9 cellular contexts compared by ENCODE assay signal in genomic region chr17:82371333-82372062, GRCh38. TPM values are rescaled to one million over a fixed set of nuclear protein-coding genes. Genes with fewer than 3 reads are reported as not detected.
DNase-seq lines count a peak whose midpoint lies in the region; ATAC-seq, FAIRE-seq and TF ChIP-seq lines count a peak whose summit lies in the region.
"Had no signal": no experiment of that assay in that cellular context is flagged by ENCODE, and none has a peak within 500 bp of the region (broad histone marks: within the 10 kb centered on the region; RNA-seq: fewer than 3 reads in every experiment).

UTS2R (plus strand) TSS chr17:82371765; CDS start chr17:82374325, 2,560 bp downstream.

- H3K4me3 ChIP-seq in BLaER1 (peak within 1 kb of the TSS; percentile 54), endothelial cell of umbilical vein (replicated peaks in 1 of 3; ENCODE audit: insufficient read depth in 1 of 3, low read depth in 1 of 3, low read length in 3 of 3) (no peak within 1 kb of the TSS)

- H3K27ac ChIP-seq in BLaER1 = 0 out of 2 replicates have a peak within 1 kb of the TSS, but pooled peaks have one; percentile 36
- no peak within 1 kb of the TSS for H3K27ac ChIP-seq in endothelial cell of umbilical vein (ENCODE audit: insufficient read depth, low read depth, low read length)
- H3K27ac ChIP-seq: VCaP had no signal

- TF ChIP-seq CTCF in endothelial cell of umbilical vein (IDR thresholded peaks at IDR 0.05; ENCODE audit: extremely low read depth in 1 of 2, insufficient read depth in 1 of 2, low read depth in 1 of 2, low read length in 2 of 2) (no peak), nephron (IDR thresholded peaks at IDR 0.05; ENCODE audit: unreplicated experiment in 3 of 3) (no peak), omental fat pad (IDR thresholded peaks at IDR 0.05) (no peak)

- no peak for TF ChIP-seq POLR2A in endothelial cell of umbilical vein (IDR thresholded peaks at IDR 0.05; ENCODE audit: low read depth, low read length)

- DNase-seq in endothelial cell of umbilical vein (ENCODE audit: low read depth, low spot score) (no peak), Kasumi-1 (lab: John Stamatoyannopoulos, UW) (no peak), omental fat pad (ENCODE audit: low spot score) (no peak), Ammon's horn (ENCODE audit: low spot score) (no peak)
- no peak for DNase-seq in stimulated activated CD4-positive, alpha-beta T cell treated with anti-CD3 and anti-CD28 coated beads, Interleukin-4, amount 100 ng/mL, for 24 hours

- H3K9ac ChIP-seq in BLaER1 (no peak within 1 kb of the TSS), endothelial cell of umbilical vein (replicated peaks; ENCODE audit: extremely low read depth, insufficient read depth, low read length) (no peak within 1 kb of the TSS)

- H3K4me1 Mint-ChIP-seq in IgD-negative memory B cell = peaks cover 5 to 25% (median 12%) of the 10 kb centered on the region in 3 donors
- peaks cover 42% of the 10 kb centered on the region for H3K4me1 Mint-ChIP-seq in nephron

- H3K27me3 ChIP-seq in BLaER1 (peaks cover 65% of the 10 kb centered on the region), endothelial cell of umbilical vein (ENCODE audit: control insufficient read depth in 2 of 2, insufficient read depth in 2 of 2, low read length in 2 of 2) (peaks cover 29 to 35% of the 10 kb centered on the region in 2 experiments)

- no peaks in the 10 kb centered on the region for H3K9me3 Mint-ChIP-seq in IgD-negative memory B cell
- no peaks in the 10 kb centered on the region for H3K9me3 Mint-ChIP-seq in nephron

- H3K9me3 ChIP-seq in BLaER1 = no peaks in the 10 kb centered on the region
- no peaks in the 10 kb centered on the region for H3K9me3 ChIP-seq in endothelial cell of umbilical vein (replicated peaks; ENCODE audit: control insufficient read depth, insufficient read depth, low read length)

- no peak for ATAC-seq in omental fat pad (ENCODE audit: low FRiP score)

- BruUV-seq in endothelial cell of umbilical vein (replicated peaks; lab: Mats Ljungman, UMichigan) = no TSS peak

- no peaks in the 10 kb centered on the region for H3K79me2 ChIP-seq in endothelial cell of umbilical vein (ENCODE audit: control insufficient read depth, insufficient read depth, low read length)

- H3K36me3 Mint-ChIP-seq in IgD-negative memory B cell (no peaks in the 10 kb centered on the region), nephron (ENCODE audit: low read depth) (no peaks in the 10 kb centered on the region)

- H3K4me2 ChIP-seq in BLaER1 (peak within 1 kb of the TSS; percentile 80), endothelial cell of umbilical vein (ENCODE audit: insufficient read depth, low read length) (no peak within 1 kb of the TSS)

- CTCF ChIA-PET in endothelial cell of umbilical vein (lab: Charles Lee) = interaction anchor here (0.5 to 1.7 kb wide), 2 partner anchors 19 to 30 kb away, joined by 3 to 4 read pairs; no protein-coding TSS in a partner anchor

- dilution Hi-C loops in endothelial cell of umbilical vein (cut with MboI; ENCODE audit: extremely low pct_ligation_motif_present, low sequenced_read_pairs) = no loop called here

- POLR2A ChIA-PET in endothelial cell of umbilical vein (lab: Charles Lee) = no interaction called here

- FAIRE-seq in endothelial cell of umbilical vein (lab: Jason Lieb, UNC) = no peak

- H3K36me3 ChIP-seq in BLaER1 (no peaks in the 10 kb centered on the region), endothelial cell of umbilical vein (ENCODE audit: control insufficient read depth in 2 of 2, extremely low read depth in 1 of 2, insufficient read depth in 2 of 2, low read length in 2 of 2) (no peaks in the 10 kb centered on the region)

- H3K27me3 Mint-ChIP-seq in IgD-negative memory B cell (peaks cover 27% of the 10 kb centered on the region), nephron (ENCODE audit: low read depth) (peaks cover 32% of the 10 kb centered on the region)

- H3K4me3 Mint-ChIP-seq in IgD-negative memory B cell (peak within 1 kb of the TSS; percentile 73 to 89 (median 84)), nephron (peak within 1 kb of the TSS; percentile 81 to 90 (median 84))

- H4K20me1 ChIP-seq in BLaER1 (peaks cover 23% of the 10 kb centered on the region), endothelial cell of umbilical vein (replicated peaks; ENCODE audit: control insufficient read depth, extremely low read depth, insufficient read depth, low read length) (no peaks in the 10 kb centered on the region)

- H3K4me1 ChIP-seq in BLaER1 = peaks cover 52% of the 10 kb centered on the region
- no peaks in the 10 kb centered on the region for H3K4me1 ChIP-seq in endothelial cell of umbilical vein (ENCODE audit: control insufficient read depth, extremely low read depth, insufficient read depth, low read length)

- no peaks in the 10 kb centered on the region for H3K9me1 ChIP-seq in endothelial cell of umbilical vein (replicated peaks; ENCODE audit: control insufficient read depth, extremely low read depth, insufficient read depth, low read length)

- H3K27ac Mint-ChIP-seq in IgD-negative memory B cell = peak within 1 kb of the TSS in 1 of 3 donors; percentile 47
- peak within 1 kb of the TSS; percentile 61 to 75 (median 66) for H3K27ac Mint-ChIP-seq in nephron

- intact Hi-C loops in endothelial cell of umbilical vein (cut with micrococcal nuclease) = no loop called here

- no peak within 1 kb of the TSS for H2AFZ ChIP-seq in endothelial cell of umbilical vein (ENCODE audit: low read depth, low read length)

TF ChIP-seq in endothelial cell of umbilical vein, 7 proteins besides CTCF, POLR2A, EP300 and RAD21:
- TF ChIP-seq MAX (IDR thresholded peaks at IDR 0.05; ENCODE audit: insufficient read depth, insufficient read length) (no peak), MYC (IDR thresholded peaks at IDR 0.05; ENCODE audit: low read depth, low read length) (no peak), POLR2AphosphoS5 (IDR thresholded peaks at IDR 0.05; ENCODE audit: insufficient read depth, low read depth, low read length) (no peak), EZH2 (IDR thresholded peaks at IDR 0.05; ENCODE audit: borderline replicate concordance, low read depth, low read length, severe bottlenecking) (peak; percentile 87), FOS (IDR thresholded peaks at IDR 0.05; ENCODE audit: borderline replicate concordance, insufficient read depth, low read length) (no peak)

RNA-seq across cellular contexts. Expression of gene UTS2R, which starts in this region (rescaled TPM):
- polyA plus RNA-seq in IgD-negative memory B cell = not detected
- not detected in 2 replicates for total RNA-seq in endothelial cell of umbilical vein
- polyA plus RNA-seq in endothelial cell of umbilical vein = not detected in 2 replicates
- polyA plus RNA-seq in endothelial cell of umbilical vein (2011; cell fraction: cytosol; rRNA removed) = not detected in 2 replicates
- not detected in 2 replicates for polyA plus RNA-seq in endothelial cell of umbilical vein (2011; cell fraction: nucleus; rRNA removed)
- not detected in 2 replicates for polyA plus RNA-seq in endothelial cell of umbilical vein (2012)
- polyA minus RNA-seq in endothelial cell of umbilical vein = not detected in 2 replicates
- polyA minus RNA-seq in endothelial cell of umbilical vein (2011; cell fraction: cytosol; rRNA and poly(A)+ RNA removed) = not detected
- not detected in 2 replicates for polyA minus RNA-seq in endothelial cell of umbilical vein (2011; cell fraction: nucleus; rRNA and poly(A)+ RNA removed)
- not detected for total RNA-seq in omental fat pad
